Comparison of ENCODE assay signal across 1 cellular context in genomic region chr1:224160171-224160682, GRCh38.
TF ChIP-seq lines count a peak whose summit lies in the region.

No MANE protein-coding gene starts in this region.

TF ChIP-seq in HepG2, 621 proteins besides CTCF, POLR2A, EP300 and RAD21:
- TF ChIP-seq ETV6 (CRISPR knock-in tag; conservative IDR thresholded peaks at IDR 0.05), result no peak
- no peak for TF ChIP-seq ZUFSP (CRISPR knock-in tag; IDR thresholded peaks at IDR 0.05; ENCODE audit: borderline replicate concordance)
- TF ChIP-seq RAD51 (IDR thresholded peaks at IDR 0.05; ENCODE audit: borderline replicate concordance), result no peak
- TF ChIP-seq ZSCAN12 (CRISPR knock-in tag; IDR thresholded peaks at IDR 0.05), result no peak
- no peak for TF ChIP-seq SKI (IDR thresholded peaks at IDR 0.05; ENCODE audit: partially characterized antibody)
- no peak for TF ChIP-seq ZBTB8A (CRISPR knock-in tag; IDR thresholded peaks at IDR 0.05; ENCODE audit: borderline replicate concordance, low read depth)
- no peak for TF ChIP-seq ZNF296 (CRISPR knock-in tag; conservative IDR thresholded peaks at IDR 0.05)
- no peak for TF ChIP-seq ZNF264 (CRISPR knock-in tag; IDR thresholded peaks at IDR 0.05)
- TF ChIP-seq YY1 (IDR thresholded peaks at IDR 0.05; ENCODE audit: insufficient read depth, insufficient replicate concordance, low read depth, low read length), result no peak
